ENCODE assay signal across 13 cellular contexts in the genomic region with DNA sequence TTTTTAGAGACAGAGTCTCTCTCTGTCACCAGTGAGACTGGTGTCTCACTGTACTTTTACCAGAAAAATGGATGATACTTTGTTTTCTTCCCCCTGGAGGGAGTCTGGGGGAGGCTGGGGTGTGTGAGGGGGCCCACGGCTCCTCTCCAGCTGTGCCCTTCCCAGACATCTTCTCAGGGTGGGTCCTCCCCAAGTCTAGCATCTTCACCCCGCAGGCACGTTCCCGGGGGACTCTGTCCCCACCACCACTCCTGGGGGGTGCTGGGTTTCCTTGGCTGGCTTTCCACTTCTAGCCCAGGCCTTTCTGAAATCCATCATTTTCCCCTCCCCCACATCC.
DNase-seq lines count a peak whose midpoint lies in the region; ATAC-seq and TF ChIP-seq lines count a peak whose summit lies in the region.
"Had no signal": no experiment of that assay in that cellular context is flagged by ENCODE, and none has a peak within 500 bp of the region (broad histone marks: within the 10 kb centered on the region; RNA-seq: fewer than 3 reads in every experiment).

No MANE protein-coding gene starts in this region.

- DNase-seq in heart left ventricle (peak in 2 of 5 donors; percentile 35 to 54), cardiac septum (ENCODE audit: low spot score) (no peak), epithelial cell of prostate (ENCODE audit: low read depth, low spot score) (no peak), NCI-H1048 (lab: John Stamatoyannopoulos, UW) (no peak), H4 (ENCODE audit: low spot score) (no peak)
- DNase-seq in stimulated activated CD4-positive, alpha-beta T cell treated with anti-CD3 and anti-CD28 coated beads, Interleukin-4, amount 100 ng/mL, for 1 hour: no peak
- DNase-seq: activated gamma-delta T cell treated with Interleukin-2 at 50 U/mL for 16 hours, GOT3, NCI-H2081 treated with DMSO at 0.1 percent for 48 hours, T-helper 9 cell had no signal

- no peaks in the 10 kb centered on the region for H3K9me3 Mint-ChIP-seq in nephron

- H3K4me3 ChIP-seq in heart left ventricle (peak overlapping the region in 2 of 12 donors; percentile 6), urinary bladder (ENCODE audit: low read depth, low read length) (no peak overlapping the region)

- H3K4me3 Mint-ChIP-seq in nephron: peak overlapping the region; percentile 64 to 68 (median 65)

- H3K36me3 ChIP-seq in heart left ventricle: peaks cover 0 to 71% (median 24%) of the 10 kb centered on the region in 9 donors
- H3K36me3 ChIP-seq in urinary bladder (ENCODE audit: insufficient read depth): no peaks in the 10 kb centered on the region

- H3K36me3 Mint-ChIP-seq in nephron (ENCODE audit: low read depth): peaks cover 37% of the 10 kb centered on the region

- H3K27me3 Mint-ChIP-seq in nephron (ENCODE audit: low read depth): no peaks in the 10 kb centered on the region

- no peak for TF ChIP-seq POLR2A in heart left ventricle (IDR thresholded peaks at IDR 0.05)

- TF ChIP-seq CTCF in heart left ventricle (IDR thresholded peaks at IDR 0.05) (no peak), nephron (IDR thresholded peaks at IDR 0.05; ENCODE audit: unreplicated experiment in 3 of 3) (no peak)

- peaks cover 0 to 24% (median 19%) of the 10 kb centered on the region in 12 donors for H3K4me1 ChIP-seq in heart left ventricle
- no peaks in the 10 kb centered on the region for H3K4me1 ChIP-seq in urinary bladder (ENCODE audit: insufficient read depth)

- WGBS in heart left ventricle, 4 donors: 55 to 75% (median 67%) methylated on average over 4 of the region's 4 CpGs
- WGBS in urinary bladder: 53% methylated on average over 4 of the region's 4 CpGs

- H3K27ac ChIP-seq in heart left ventricle: peak overlapping the region; percentile 63 to 80 (median 73)
- peak overlapping the region; percentile 34 for H3K27ac ChIP-seq in epithelial cell of prostate
- peak overlapping the region; percentile 26 for H3K27ac ChIP-seq in urinary bladder (ENCODE audit: low read depth)
- H3K27ac ChIP-seq: KMS-11 had no signal

- H3K27me3 ChIP-seq in heart left ventricle: no peaks in the 10 kb centered on the region

- intact Hi-C loops in heart left ventricle (cut with DNase I): no loop called here
- intact Hi-C loops in cardiac septum (cut with DNase I): loop anchor here (5.0 kb wide), 1 partner anchor 101 kb away; a partner anchor contains a TSS

- H3K4me1 Mint-ChIP-seq in nephron: peaks cover 48% of the 10 kb centered on the region

- ATAC-seq in heart left ventricle: no peak

- H3K9me3 ChIP-seq in heart left ventricle: no peaks in the 10 kb centered on the region

- H3K27ac Mint-ChIP-seq in nephron: peak overlapping the region; percentile 98 to 99 (median 98)
